8 cellular contexts compared by ENCODE assay signal in genomic region chr7:142257958-142258357, GRCh38. TPM values are rescaled to one million over a fixed set of nuclear protein-coding genes. Genes with fewer than 3 reads are reported as not detected.
"Had no signal": no experiment of that assay in that cellular context is flagged by ENCODE, and none has a peak within 500 bp of the region (broad histone marks: within the 10 kb centered on the region; RNA-seq: fewer than 3 reads in every experiment).

TSS of gene PRSS58 (minus strand) at chr7:142258058. CDS start at chr7:142257707, 351 bp downstream.

- H3K4me3 ChIP-seq: K562 had no signal

- H3K27ac ChIP-seq: HL-60 had no signal

- DNase-seq: IMR-90, KBM-7 had no signal

RNA-seq across cellular contexts. Expression of gene PRSS58, which starts in this region (rescaled TPM):
- total RNA-seq: HepG2, HT-29, HT1080, IMR-90, K562 had no signal
- polyA plus RNA-seq: HepG2, IgD-negative memory B cell, IMR-90, K562 had no signal
